ENCODE assay signal across 9 cellular contexts in genomic region chr6:156718647-156719394, GRCh38. TPM values are rescaled to one million over a fixed set of nuclear protein-coding genes. Genes with fewer than 3 reads are reported as not detected.
DNase-seq lines count a peak whose midpoint lies in the region; ATAC-seq, FAIRE-seq and TF ChIP-seq lines count a peak whose summit lies in the region.
"Had no signal": no experiment of that assay in that cellular context is flagged by ENCODE, and none has a peak within 500 bp of the region (broad histone marks: within the 10 kb centered on the region; RNA-seq: fewer than 3 reads in every experiment).

No MANE protein-coding gene starts in this region.

- peaks cover 11% of the 10 kb centered on the region for H3K27me3 ChIP-seq in skeletal muscle satellite cell (ENCODE audit: control insufficient read depth, insufficient read depth, low read length)

- ATAC-seq in HG02678 (IDR thresholded peaks at IDR 0.05; ENCODE audit: unreplicated experiment): no peak

- H3K4me3 ChIP-seq in fibroblast of villous mesenchyme (ENCODE audit: low read depth, low read length): no peak overlapping the region
- no peak overlapping the region for H3K4me3 ChIP-seq in skeletal muscle satellite cell (ENCODE audit: low read length)

- H3K4me2 ChIP-seq in skeletal muscle satellite cell (ENCODE audit: low read length): peak overlapping the region; percentile 3

- TF ChIP-seq CTCF in fibroblast of villous mesenchyme (IDR thresholded peaks at IDR 0.05; ENCODE audit: insufficient read depth, low read depth, low read length): no peak
- no peak for TF ChIP-seq CTCF in GM20000 (IDR thresholded peaks at IDR 0.05; ENCODE audit: extremely low read depth, missing control alignments)

- no peaks in the 10 kb centered on the region for H3K9me3 ChIP-seq in skeletal muscle satellite cell (replicated peaks; ENCODE audit: low read length)

- H3K36me3 ChIP-seq in skeletal muscle satellite cell (ENCODE audit: insufficient read depth, low read length): no peaks in the 10 kb centered on the region

- FAIRE-seq in GM12892 (lab: Jason Lieb, UNC): peak; percentile 5

- no peak overlapping the region for H3K9ac ChIP-seq in skeletal muscle satellite cell (ENCODE audit: low read depth, low read length)

- peaks cover 20% of the 10 kb centered on the region for H3K4me1 ChIP-seq in skeletal muscle satellite cell (ENCODE audit: control insufficient read depth, insufficient read depth, low read length)

- DNase-seq in GM12892 (ENCODE audit: insufficient read length) (no peak), SHP77 (lab: John Stamatoyannopoulos, UW) (peak; percentile 26 to 53), fibroblast of villous mesenchyme (ENCODE audit: low read depth) (peak; percentile 64), GM20000 (ENCODE audit: low spot score) (no peak), SW 1271 (lab: John Stamatoyannopoulos, UW) (no peak), superior temporal gyrus (ENCODE audit: extremely low spot score) (no peak)
- DNase-seq: NCI-H526 treated with DMSO at 0.1 percent for 48 hours had no signal

- no peak for TF ChIP-seq POLR2A in GM12892 (IDR thresholded peaks at IDR 0.05; ENCODE audit: low read depth, low read length)

RNA-seq across cellular contexts. Expression of gene ARID1B, which starts 58.4 kb away (rescaled TPM):
- polyA plus RNA-seq in GM12892 (2012; ENCODE audit: missing spikeins): 42.4 TPM
- total RNA-seq in fibroblast of villous mesenchyme: 38.7 and 41.0 TPM in 2 replicates
- total RNA-seq in skeletal muscle satellite cell (2012; rRNA removed): 23.2 and 28.6 TPM in 2 replicates

Comparison
In these comparisons a context has a peak if more than half of its experiments do, and no peak if none do; other contexts are left out.
1. DNase-seq: peak in SHP77 (2 of 2) and fibroblast of villous mesenchyme (single experiment); none in GM12892 (single experiment), GM20000 (single experiment), SW 1271 (0 of 2) and superior temporal gyrus (single experiment).